Comparison of ENCODE assay signal across 16 cellular contexts in genomic region chr6:106639812-106640211, GRCh38.
"Had no signal": no experiment of that assay in that cellular context is flagged by ENCODE, and none has a peak within 500 bp of the region (broad histone marks: within the 10 kb centered on the region; RNA-seq: fewer than 3 reads in every experiment).

No MANE protein-coding gene starts in this region.

- H3K27ac ChIP-seq: parathyroid adenoma, tibial artery, uterus, WERI-Rb-1 had no signal

- H3K27me3 ChIP-seq: tibial artery, uterus had no signal

- H3K27ac Mint-ChIP-seq: activated naive CD4-positive, alpha-beta T cell treated with anti-CD3 and anti-CD28 coated beads, Interleukin-2, amount 50 U/mL, for 24 hours; brain; endodermal cell had no signal

- H3K4me1 Mint-ChIP-seq: brain, endodermal cell had no signal

- H3K27me3 Mint-ChIP-seq: activated naive CD4-positive, alpha-beta T cell treated with anti-CD3 and anti-CD28 coated beads, Interleukin-2, amount 50 U/mL, for 24 hours; brain had no signal

- H2AFZ ChIP-seq: parathyroid adenoma had no signal

- DNase-seq: activated CD4-positive, alpha-beta T cell treated with anti-CD3 and anti-CD28 coated beads for 48 hours; activated CD8-positive, alpha-beta memory T cell treated with anti-CD3 and anti-CD28 coated beads for 24 hours; amygdala; endodermal cell; erythroblast; hypothalamus; kidney glomerular epithelial cell; stimulated activated CD4-positive, alpha-beta T cell treated with anti-CD3 and anti-CD28 coated beads, Interleukin-15, amount 100 ng/mL, for 24 hours; stimulated activated CD4-positive, alpha-beta T cell treated with anti-CD3 and anti-CD28 coated beads, Interleukin-4, amount 100 ng/mL, for 4 hours; tibial artery; uterus; WERI-Rb-1 had no signal

- H3K4me3 ChIP-seq: tibial artery, uterus had no signal

- H3K36me3 ChIP-seq: uterus had no signal

- H3K9me3 ChIP-seq: tibial artery, uterus had no signal

- H3K9ac ChIP-seq: parathyroid adenoma had no signal

- H3K4me1 ChIP-seq: parathyroid adenoma, tibial artery, uterus had no signal

- H3K4me3 Mint-ChIP-seq: activated naive CD4-positive, alpha-beta T cell treated with anti-CD3 and anti-CD28 coated beads, Interleukin-2, amount 50 U/mL, for 24 hours; brain; endodermal cell; neural crest cell had no signal

- H3K9me3 Mint-ChIP-seq: activated naive CD4-positive, alpha-beta T cell treated with anti-CD3 and anti-CD28 coated beads, Interleukin-2, amount 50 U/mL, for 24 hours; brain; endodermal cell; neural crest cell had no signal
